Comparison of ENCODE assay signal across 13 cellular contexts in the genomic region with DNA sequence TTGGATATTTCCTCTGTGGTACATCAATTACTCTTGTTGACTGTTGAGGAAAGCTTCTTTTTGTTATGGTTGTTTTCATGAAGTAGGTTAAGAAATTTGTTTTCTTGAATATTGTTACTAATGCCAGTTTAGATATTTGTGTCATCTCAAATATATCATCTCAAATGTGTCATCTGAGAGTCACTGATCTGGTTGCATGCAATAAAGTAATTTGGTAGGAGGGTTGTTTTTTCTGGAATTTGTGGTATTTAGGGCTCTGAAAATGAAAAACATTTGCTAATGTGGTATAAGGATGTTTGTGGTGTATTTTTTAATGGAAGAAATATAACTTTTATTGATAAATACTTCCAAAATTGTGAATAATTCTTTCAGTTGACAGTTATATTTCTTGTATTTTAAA.
A peak's percentile ranks its signal among the peaks of the same experiment; 100 is the strongest.
DNase-seq lines count a peak whose midpoint lies in the region; ATAC-seq and TF ChIP-seq lines count a peak whose summit lies in the region.
"Had no signal": no experiment of that assay in that cellular context is flagged by ENCODE, and none has a peak within 500 bp of the region (broad histone marks: within the 10 kb centered on the region; RNA-seq: fewer than 3 reads in every experiment).

No MANE protein-coding gene starts in this region.

- H3K27me3 Mint-ChIP-seq in Caco-2 (ENCODE audit: insufficient read depth, unreplicated experiment) (no peaks in the 10 kb centered on the region), neural crest cell (ENCODE audit: low read depth) (no peaks in the 10 kb centered on the region)

- H3K4me3 ChIP-seq in Caco-2 (ENCODE audit: low read depth, low read length) (no peak overlapping the region), ascending aorta (no peak overlapping the region)

- BruUV-seq in Caco-2 (replicated peaks; lab: Mats Ljungman, UMichigan): no TSS peak

- H3K27ac ChIP-seq in ascending aorta: no peak overlapping the region

- POLR2A ChIA-PET in Caco-2 (lab: Charles Lee): no interaction called here

- H3K4me1 Mint-ChIP-seq in Caco-2 (ENCODE audit: low read depth, unreplicated experiment) (peaks cover 23% of the 10 kb centered on the region), neural crest cell (peaks cover 26% of the 10 kb centered on the region)

- CTCF ChIA-PET in Caco-2 (lab: Charles Lee): no interaction called here

- H3K36me3 ChIP-seq in Caco-2 (ENCODE audit: control insufficient read depth, insufficient read depth, low read length) (no peaks in the 10 kb centered on the region), ascending aorta (no peaks in the 10 kb centered on the region)

- DNase-seq in Caco-2 (no peak), HCEC 1CT (peak; percentile 15), dedifferentiated amniotic fluid mesenchymal stem cell (ENCODE audit: extremely low spot score) (peak; percentile 69), neural crest cell (ENCODE audit: low read depth, low spot score) (no peak), GOT3 (lab: John Stamatoyannopoulos, UW) (no peak), ascending aorta (ENCODE audit: low spot score in 2 of 2) (no peak)
- DNase-seq: C1 segment of cervical spinal cord, DMS153, NCI-H1436 treated with DMSO at 0.1 percent for 48 hours, NCI-H2081 treated with DMSO at 0.1 percent for 48 hours, NCI-H524 had no signal

- no peaks in the 10 kb centered on the region for H3K27me3 ChIP-seq in Caco-2 (replicated peaks; ENCODE audit: control insufficient read depth, insufficient read depth, low read length)
- H3K27me3 ChIP-seq in ascending aorta: no peaks in the 10 kb centered on the region

- H3K4me3 Mint-ChIP-seq in Caco-2 (ENCODE audit: unreplicated experiment) (no peak overlapping the region), neural crest cell (peak overlapping the region; percentile 60)

- peaks cover 32% of the 10 kb centered on the region for H3K4me1 ChIP-seq in Caco-2
- peaks cover 0 to 13% of the 10 kb centered on the region in 2 donors for H3K4me1 ChIP-seq in ascending aorta

- H3K9me3 Mint-ChIP-seq in Caco-2 (ENCODE audit: unreplicated experiment): no peaks in the 10 kb centered on the region
- peaks cover 7% of the 10 kb centered on the region for H3K9me3 Mint-ChIP-seq in neural crest cell

- TF ChIP-seq CTCF in Caco-2 (IDR thresholded peaks at IDR 0.05; ENCODE audit: insufficient read depth in 1 of 2, low read depth in 1 of 2, low read length in 1 of 2, severe bottlenecking in 1 of 2, unreplicated experiment in 1 of 2) (no peak), neural crest cell (conservative IDR thresholded peaks at IDR 0.05) (no peak), ascending aorta (IDR thresholded peaks at IDR 0.05) (no peak)

- H3K27ac Mint-ChIP-seq in Caco-2 (ENCODE audit: unreplicated experiment) (peak overlapping the region; percentile 13), neural crest cell (ENCODE audit: unreplicated experiment) (no peak overlapping the region)

- H3K36me3 Mint-ChIP-seq in Caco-2 (ENCODE audit: insufficient read depth, unreplicated experiment) (peaks cover 5% of the 10 kb centered on the region), neural crest cell (ENCODE audit: low read depth) (peaks cover 4% of the 10 kb centered on the region)

- ATAC-seq in HG03432 (IDR thresholded peaks at IDR 0.05; ENCODE audit: unreplicated experiment) (no peak), HG03457 (IDR thresholded peaks at IDR 0.05; ENCODE audit: unreplicated experiment) (no peak)

- intact Hi-C loops in Caco-2 (cut with micrococcal nuclease; ENCODE audit: unreplicated experiment): no loop called here
- intact Hi-C loops in ascending aorta (cut with DNase I): loop anchor here (10.0 kb wide), 1 partner anchor 65 kb away; no protein-coding TSS in a partner anchor

- H3K9me3 ChIP-seq in Caco-2: no peaks in the 10 kb centered on the region
- H3K9me3 ChIP-seq in ascending aorta: no peaks in the 10 kb centered on the region

Comparison
In these comparisons a context has a peak if more than half of its experiments do, and no peak if none do; other contexts are left out.
1. DNase-seq: peak in HCEC 1CT (single experiment) and dedifferentiated amniotic fluid mesenchymal stem cell (single experiment); none in Caco-2 (0 of 2), neural crest cell (single experiment), GOT3 (single experiment) and ascending aorta (0 of 2).